Comparison of ENCODE assay signal across 2 cellular contexts in the genomic region with DNA sequence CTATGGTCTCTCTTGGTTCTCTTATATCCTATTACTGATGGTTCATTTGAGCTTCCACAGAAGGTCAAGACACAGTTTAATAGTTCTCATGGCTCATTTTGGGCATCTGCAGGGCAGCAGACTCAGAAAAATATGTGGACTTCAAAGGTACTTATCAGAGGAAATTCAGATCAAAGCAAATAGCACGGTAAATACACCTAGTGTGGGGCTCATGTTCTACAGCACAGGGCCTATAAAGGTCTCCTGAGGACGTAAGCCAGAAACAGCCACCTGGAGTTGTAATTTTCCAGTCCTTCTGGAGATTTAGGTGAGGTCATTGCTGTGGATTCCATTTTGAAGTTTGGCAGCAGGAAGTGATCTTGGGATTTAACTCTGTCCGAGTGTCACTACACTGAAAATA.
TF ChIP-seq lines count a peak whose summit lies in the region.

No MANE protein-coding gene starts in this region.

TF ChIP-seq in HepG2, 621 proteins besides CTCF, POLR2A, EP300 and RAD21 (continues in another document):
- TF ChIP-seq, protein P1, sequence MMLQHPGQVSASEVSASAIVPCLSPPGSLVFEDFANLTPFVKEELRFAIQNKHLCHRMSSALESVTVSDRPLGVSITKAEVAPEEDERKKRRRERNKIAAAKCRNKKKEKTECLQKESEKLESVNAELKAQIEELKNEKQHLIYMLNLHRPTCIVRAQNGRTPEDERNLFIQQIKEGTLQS (CRISPR knock-in tag; IDR thresholded peaks at IDR 0.05), result peak; percentile 70
- TF ChIP-seq, protein P2, sequence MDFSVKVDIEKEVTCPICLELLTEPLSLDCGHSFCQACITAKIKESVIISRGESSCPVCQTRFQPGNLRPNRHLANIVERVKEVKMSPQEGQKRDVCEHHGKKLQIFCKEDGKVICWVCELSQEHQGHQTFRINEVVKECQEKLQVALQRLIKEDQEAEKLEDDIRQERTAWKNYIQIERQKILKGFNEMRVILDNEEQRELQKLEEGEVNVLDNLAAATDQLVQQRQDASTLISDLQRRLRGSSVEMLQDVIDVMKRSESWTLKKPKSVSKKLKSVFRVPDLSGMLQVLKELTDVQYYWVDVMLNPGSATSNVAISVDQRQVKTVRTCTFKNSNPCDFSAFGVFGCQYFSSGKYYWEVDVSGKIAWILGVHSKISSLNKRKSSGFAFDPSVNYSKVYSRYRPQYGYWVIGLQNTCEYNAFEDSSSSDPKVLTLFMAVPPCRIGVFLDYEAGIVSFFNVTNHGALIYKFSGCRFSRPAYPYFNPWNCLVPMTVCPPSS (IDR thresholded peaks at IDR 0.05), result no peak
- TF ChIP-seq SMAD9 (CRISPR knock-in tag; IDR thresholded peaks at IDR 0.05) (no peak), MIXL1 (CRISPR knock-in tag; IDR thresholded peaks at IDR 0.05) (peak; percentile 84), PRPF4 (IDR thresholded peaks at IDR 0.05; ENCODE audit: low read depth, low read length, poor library complexity, severe bottlenecking) (no peak), ZFP82 (CRISPR knock-in tag; IDR thresholded peaks at IDR 0.05; ENCODE audit: borderline replicate concordance) (no peak), ZSCAN22 (CRISPR knock-in tag; IDR thresholded peaks at IDR 0.05) (no peak), CAMTA2 (CRISPR knock-in tag; IDR thresholded peaks at IDR 0.05; ENCODE audit: borderline replicate concordance) (no peak), ZNF749 (CRISPR knock-in tag; IDR thresholded peaks at IDR 0.05; ENCODE audit: borderline replicate concordance) (no peak)
- TF ChIP-seq, protein P3, sequence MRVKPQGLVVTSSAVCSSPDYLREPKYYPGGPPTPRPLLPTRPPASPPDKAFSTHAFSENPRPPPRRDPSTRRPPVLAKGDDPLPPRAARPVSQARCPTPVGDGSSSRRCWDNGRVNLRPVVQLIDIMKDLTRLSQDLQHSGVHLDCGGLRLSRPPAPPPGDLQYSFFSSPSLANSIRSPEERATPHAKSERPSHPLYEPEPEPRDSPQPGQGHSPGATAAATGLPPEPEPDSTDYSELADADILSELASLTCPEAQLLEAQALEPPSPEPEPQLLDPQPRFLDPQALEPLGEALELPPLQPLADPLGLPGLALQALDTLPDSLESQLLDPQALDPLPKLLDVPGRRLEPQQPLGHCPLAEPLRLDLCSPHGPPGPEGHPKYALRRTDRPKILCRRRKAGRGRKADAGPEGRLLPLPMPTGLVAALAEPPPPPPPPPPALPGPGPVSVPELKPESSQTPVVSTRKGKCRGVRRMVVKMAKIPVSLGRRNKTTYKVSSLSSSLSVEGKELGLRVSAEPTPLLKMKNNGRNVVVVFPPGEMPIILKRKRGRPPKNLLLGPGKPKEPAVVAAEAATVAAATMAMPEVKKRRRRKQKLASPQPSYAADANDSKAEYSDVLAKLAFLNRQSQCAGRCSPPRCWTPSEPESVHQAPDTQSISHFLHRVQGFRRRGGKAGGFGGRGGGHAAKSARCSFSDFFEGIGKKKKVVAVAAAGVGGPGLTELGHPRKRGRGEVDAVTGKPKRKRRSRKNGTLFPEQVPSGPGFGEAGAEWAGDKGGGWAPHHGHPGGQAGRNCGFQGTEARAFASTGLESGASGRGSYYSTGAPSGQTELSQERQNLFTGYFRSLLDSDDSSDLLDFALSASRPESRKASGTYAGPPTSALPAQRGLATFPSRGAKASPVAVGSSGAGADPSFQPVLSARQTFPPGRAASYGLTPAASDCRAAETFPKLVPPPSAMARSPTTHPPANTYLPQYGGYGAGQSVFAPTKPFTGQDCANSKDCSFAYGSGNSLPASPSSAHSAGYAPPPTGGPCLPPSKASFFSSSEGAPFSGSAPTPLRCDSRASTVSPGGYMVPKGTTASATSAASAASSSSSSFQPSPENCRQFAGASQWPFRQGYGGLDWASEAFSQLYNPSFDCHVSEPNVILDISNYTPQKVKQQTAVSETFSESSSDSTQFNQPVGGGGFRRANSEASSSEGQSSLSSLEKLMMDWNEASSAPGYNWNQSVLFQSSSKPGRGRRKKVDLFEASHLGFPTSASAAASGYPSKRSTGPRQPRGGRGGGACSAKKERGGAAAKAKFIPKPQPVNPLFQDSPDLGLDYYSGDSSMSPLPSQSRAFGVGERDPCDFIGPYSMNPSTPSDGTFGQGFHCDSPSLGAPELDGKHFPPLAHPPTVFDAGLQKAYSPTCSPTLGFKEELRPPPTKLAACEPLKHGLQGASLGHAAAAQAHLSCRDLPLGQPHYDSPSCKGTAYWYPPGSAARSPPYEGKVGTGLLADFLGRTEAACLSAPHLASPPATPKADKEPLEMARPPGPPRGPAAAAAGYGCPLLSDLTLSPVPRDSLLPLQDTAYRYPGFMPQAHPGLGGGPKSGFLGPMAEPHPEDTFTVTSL (CRISPR knock-in tag; IDR thresholded peaks at IDR 0.05; ENCODE audit: borderline replicate concordance), result peak; percentile 87; the same call in 1 of the 2 replicates
- TF ChIP-seq, protein P4, sequence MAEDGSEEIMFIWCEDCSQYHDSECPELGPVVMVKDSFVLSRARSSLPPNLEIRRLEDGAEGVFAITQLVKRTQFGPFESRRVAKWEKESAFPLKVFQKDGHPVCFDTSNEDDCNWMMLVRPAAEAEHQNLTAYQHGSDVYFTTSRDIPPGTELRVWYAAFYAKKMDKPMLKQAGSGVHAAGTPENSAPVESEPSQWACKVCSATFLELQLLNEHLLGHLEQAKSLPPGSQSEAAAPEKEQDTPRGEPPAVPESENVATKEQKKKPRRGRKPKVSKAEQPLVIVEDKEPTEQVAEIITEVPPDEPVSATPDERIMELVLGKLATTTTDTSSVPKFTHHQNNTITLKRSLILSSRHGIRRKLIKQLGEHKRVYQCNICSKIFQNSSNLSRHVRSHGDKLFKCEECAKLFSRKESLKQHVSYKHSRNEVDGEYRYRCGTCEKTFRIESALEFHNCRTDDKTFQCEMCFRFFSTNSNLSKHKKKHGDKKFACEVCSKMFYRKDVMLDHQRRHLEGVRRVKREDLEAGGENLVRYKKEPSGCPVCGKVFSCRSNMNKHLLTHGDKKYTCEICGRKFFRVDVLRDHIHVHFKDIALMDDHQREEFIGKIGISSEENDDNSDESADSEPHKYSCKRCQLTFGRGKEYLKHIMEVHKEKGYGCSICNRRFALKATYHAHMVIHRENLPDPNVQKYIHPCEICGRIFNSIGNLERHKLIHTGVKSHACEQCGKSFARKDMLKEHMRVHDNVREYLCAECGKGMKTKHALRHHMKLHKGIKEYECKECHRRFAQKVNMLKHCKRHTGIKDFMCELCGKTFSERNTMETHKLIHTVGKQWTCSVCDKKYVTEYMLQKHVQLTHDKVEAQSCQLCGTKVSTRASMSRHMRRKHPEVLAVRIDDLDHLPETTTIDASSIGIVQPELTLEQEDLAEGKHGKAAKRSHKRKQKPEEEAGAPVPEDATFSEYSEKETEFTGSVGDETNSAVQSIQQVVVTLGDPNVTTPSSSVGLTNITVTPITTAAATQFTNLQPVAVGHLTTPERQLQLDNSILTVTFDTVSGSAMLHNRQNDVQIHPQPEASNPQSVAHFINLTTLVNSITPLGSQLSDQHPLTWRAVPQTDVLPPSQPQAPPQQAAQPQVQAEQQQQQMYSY (CRISPR knock-in tag; IDR thresholded peaks at IDR 0.05), result no peak
- TF ChIP-seq, protein P5, sequence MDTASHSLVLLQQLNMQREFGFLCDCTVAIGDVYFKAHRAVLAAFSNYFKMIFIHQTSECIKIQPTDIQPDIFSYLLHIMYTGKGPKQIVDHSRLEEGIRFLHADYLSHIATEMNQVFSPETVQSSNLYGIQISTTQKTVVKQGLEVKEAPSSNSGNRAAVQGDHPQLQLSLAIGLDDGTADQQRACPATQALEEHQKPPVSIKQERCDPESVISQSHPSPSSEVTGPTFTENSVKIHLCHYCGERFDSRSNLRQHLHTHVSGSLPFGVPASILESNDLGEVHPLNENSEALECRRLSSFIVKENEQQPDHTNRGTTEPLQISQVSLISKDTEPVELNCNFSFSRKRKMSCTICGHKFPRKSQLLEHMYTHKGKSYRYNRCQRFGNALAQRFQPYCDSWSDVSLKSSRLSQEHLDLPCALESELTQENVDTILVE (CRISPR knock-in tag; IDR thresholded peaks at IDR 0.05), result no peak

TF ChIP-seq in K562, 482 proteins besides CTCF, POLR2A, EP300 and RAD21:
- 0 out of 2 replicates have a peak, but pooled peaks have one; percentile 54 for TF ChIP-seq ILK (tag; IDR thresholded peaks at IDR 0.05; ENCODE audit: borderline replicate concordance, low read depth)
- no peak for TF ChIP-seq POLR2AphosphoS5 (IDR thresholded peaks at IDR 0.05; ENCODE audit: control insufficient read depth, insufficient read depth, low read depth, low read length)
- TF ChIP-seq, protein P6, sequence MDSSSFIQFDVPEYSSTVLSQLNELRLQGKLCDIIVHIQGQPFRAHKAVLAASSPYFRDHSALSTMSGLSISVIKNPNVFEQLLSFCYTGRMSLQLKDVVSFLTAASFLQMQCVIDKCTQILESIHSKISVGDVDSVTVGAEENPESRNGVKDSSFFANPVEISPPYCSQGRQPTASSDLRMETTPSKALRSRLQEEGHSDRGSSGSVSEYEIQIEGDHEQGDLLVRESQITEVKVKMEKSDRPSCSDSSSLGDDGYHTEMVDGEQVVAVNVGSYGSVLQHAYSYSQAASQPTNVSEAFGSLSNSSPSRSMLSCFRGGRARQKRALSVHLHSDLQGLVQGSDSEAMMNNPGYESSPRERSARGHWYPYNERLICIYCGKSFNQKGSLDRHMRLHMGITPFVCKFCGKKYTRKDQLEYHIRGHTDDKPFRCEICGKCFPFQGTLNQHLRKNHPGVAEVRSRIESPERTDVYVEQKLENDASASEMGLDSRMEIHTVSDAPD (CRISPR knock-in tag; IDR thresholded peaks at IDR 0.05), result no peak
- TF ChIP-seq, protein P7, sequence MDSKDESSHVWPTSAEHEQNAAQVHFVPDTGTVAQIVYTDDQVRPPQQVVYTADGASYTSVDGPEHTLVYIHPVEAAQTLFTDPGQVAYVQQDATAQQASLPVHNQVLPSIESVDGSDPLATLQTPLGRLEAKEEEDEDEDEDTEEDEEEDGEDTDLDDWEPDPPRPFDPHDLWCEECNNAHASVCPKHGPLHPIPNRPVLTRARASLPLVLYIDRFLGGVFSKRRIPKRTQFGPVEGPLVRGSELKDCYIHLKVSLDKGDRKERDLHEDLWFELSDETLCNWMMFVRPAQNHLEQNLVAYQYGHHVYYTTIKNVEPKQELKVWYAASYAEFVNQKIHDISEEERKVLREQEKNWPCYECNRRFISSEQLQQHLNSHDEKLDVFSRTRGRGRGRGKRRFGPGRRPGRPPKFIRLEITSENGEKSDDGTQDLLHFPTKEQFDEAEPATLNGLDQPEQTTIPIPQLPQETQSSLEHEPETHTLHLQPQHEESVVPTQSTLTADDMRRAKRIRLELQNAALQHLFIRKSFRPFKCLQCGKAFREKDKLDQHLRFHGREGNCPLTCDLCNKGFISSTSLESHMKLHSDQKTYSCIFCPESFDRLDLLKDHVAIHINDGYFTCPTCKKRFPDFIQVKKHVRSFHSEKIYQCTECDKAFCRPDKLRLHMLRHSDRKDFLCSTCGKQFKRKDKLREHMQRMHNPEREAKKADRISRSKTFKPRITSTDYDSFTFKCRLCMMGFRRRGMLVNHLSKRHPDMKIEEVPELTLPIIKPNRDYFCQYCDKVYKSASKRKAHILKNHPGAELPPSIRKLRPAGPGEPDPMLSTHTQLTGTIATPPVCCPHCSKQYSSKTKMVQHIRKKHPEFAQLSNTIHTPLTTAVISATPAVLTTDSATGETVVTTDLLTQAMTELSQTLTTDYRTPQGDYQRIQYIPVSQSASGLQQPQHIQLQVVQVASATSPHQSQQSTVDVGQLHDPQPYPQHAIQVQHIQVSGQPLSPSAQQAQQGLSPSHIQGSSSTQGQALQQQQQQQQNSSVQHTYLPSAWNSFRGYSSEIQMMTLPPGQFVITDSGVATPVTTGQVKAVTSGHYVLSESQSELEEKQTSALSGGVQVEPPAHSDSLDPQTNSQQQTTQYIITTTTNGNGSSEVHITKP (IDR thresholded peaks at IDR 0.05; ENCODE audit: partially characterized antibody), result no peak
- TF ChIP-seq HNRNPH1 (optimal IDR thresholded peaks at IDR 0.05; ENCODE audit: low read depth, low read length), result no peak
- TF ChIP-seq, protein P8, sequence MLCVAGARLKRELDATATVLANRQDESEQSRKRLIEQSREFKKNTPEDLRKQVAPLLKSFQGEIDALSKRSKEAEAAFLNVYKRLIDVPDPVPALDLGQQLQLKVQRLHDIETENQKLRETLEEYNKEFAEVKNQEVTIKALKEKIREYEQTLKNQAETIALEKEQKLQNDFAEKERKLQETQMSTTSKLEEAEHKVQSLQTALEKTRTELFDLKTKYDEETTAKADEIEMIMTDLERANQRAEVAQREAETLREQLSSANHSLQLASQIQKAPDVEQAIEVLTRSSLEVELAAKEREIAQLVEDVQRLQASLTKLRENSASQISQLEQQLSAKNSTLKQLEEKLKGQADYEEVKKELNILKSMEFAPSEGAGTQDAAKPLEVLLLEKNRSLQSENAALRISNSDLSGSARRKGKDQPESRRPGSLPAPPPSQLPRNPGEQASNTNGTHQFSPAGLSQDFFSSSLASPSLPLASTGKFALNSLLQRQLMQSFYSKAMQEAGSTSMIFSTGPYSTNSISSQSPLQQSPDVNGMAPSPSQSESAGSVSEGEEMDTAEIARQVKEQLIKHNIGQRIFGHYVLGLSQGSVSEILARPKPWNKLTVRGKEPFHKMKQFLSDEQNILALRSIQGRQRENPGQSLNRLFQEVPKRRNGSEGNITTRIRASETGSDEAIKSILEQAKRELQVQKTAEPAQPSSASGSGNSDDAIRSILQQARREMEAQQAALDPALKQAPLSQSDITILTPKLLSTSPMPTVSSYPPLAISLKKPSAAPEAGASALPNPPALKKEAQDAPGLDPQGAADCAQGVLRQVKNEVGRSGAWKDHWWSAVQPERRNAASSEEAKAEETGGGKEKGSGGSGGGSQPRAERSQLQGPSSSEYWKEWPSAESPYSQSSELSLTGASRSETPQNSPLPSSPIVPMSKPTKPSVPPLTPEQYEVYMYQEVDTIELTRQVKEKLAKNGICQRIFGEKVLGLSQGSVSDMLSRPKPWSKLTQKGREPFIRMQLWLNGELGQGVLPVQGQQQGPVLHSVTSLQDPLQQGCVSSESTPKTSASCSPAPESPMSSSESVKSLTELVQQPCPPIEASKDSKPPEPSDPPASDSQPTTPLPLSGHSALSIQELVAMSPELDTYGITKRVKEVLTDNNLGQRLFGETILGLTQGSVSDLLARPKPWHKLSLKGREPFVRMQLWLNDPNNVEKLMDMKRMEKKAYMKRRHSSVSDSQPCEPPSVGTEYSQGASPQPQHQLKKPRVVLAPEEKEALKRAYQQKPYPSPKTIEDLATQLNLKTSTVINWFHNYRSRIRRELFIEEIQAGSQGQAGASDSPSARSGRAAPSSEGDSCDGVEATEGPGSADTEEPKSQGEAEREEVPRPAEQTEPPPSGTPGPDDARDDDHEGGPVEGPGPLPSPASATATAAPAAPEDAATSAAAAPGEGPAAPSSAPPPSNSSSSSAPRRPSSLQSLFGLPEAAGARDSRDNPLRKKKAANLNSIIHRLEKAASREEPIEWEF (CRISPR knock-in tag; IDR thresholded peaks at IDR 0.05), result no peak
